In genomic region chr17:35577826-35578194, GRCh38 we compare ENCODE assay signal across 8 cellular contexts. TPM values are rescaled to one million over a fixed set of nuclear protein-coding genes. Genes with fewer than 3 reads are reported as not detected.
A peak's percentile ranks its signal among the peaks of the same experiment; 100 is the strongest.
DNase-seq lines count a peak whose midpoint lies in the region; ATAC-seq and TF ChIP-seq lines count a peak whose summit lies in the region.

No MANE protein-coding gene starts in this region.

- intact Hi-C loops in mucosa of descending colon (cut with DNase I, micrococcal nuclease) = no loop called here

- H3K4me3 ChIP-seq in NT2/D1 (ENCODE audit: insufficient read length, low read depth) = peak overlapping the region; percentile 92
- peak overlapping the region; percentile 54 for H3K4me3 ChIP-seq in mucosa of descending colon

- no peaks in the 10 kb centered on the region for H3K27me3 ChIP-seq in NT2/D1 (ENCODE audit: insufficient read depth, insufficient read length)

- in situ Hi-C loops in G401 (cut with HindIII; ENCODE audit: low sequenced_read_pairs) = no loop called here

- DNase-seq in G401 (ENCODE audit: low spot score) (peak; percentile 26), NT2/D1 (ENCODE audit: low read depth, low spot score) (no peak), dermis blood vessel endothelial cell (peak; percentile 45), mucosa of descending colon (peak in 1 of 3 donors; percentile 43), NCI-H1436 (lab: John Stamatoyannopoulos, UW) (no peak)

- H3K36me3 ChIP-seq in NT2/D1 (ENCODE audit: insufficient read depth, insufficient read length, low read length) (peaks cover 15% of the 10 kb centered on the region), mucosa of descending colon (ENCODE audit: low read depth) (no peaks in the 10 kb centered on the region)

- TF ChIP-seq CTCF in mucosa of descending colon (IDR thresholded peaks at IDR 0.05) = no peak

- H3K4me1 ChIP-seq in NT2/D1 (ENCODE audit: insufficient read depth, insufficient read length) = no peaks in the 10 kb centered on the region
- no peaks in the 10 kb centered on the region for H3K4me1 ChIP-seq in mucosa of descending colon (ENCODE audit: low read depth)

- ATAC-seq in mucosa of descending colon (peak; percentile 32), GM21825 (IDR thresholded peaks at IDR 0.05; ENCODE audit: unreplicated experiment) (no peak), GM21526 (IDR thresholded peaks at IDR 0.05; ENCODE audit: low FRiP score, unreplicated experiment) (no peak), GM21367 (IDR thresholded peaks at IDR 0.05; ENCODE audit: unreplicated experiment) (no peak)

- H3K9me3 ChIP-seq in NT2/D1 (ENCODE audit: insufficient read depth, low read length) = no peaks in the 10 kb centered on the region
- no peaks in the 10 kb centered on the region for H3K9me3 ChIP-seq in mucosa of descending colon

- peak overlapping the region; percentile 88 for H3K9ac ChIP-seq in NT2/D1 (ENCODE audit: insufficient read length, low read depth)

RNA-seq across cellular contexts. Expression of gene PEX12, which starts 0.6 kb away (rescaled TPM):
- 2.4 and 5.7 TPM in 2 replicates for total RNA-seq in G401 (2014; rRNA removed; shearing (Covaris generic))
- total RNA-seq in dermis blood vessel endothelial cell (3.7 and 3.9 TPM in 2 replicates), mucosa of descending colon (1 to 10 TPM; 2.8 to 4.9 (median 3.8) TPM)

RNA-seq across cellular contexts. Expression of gene AP2B1, which starts 9.3 kb away (rescaled TPM):
- total RNA-seq in G401 (2014; rRNA removed; shearing (Covaris generic)) = 104 and 126 TPM in 2 replicates
- total RNA-seq in dermis blood vessel endothelial cell = 110 and 203 TPM in 2 replicates
- total RNA-seq in mucosa of descending colon = 100 to 1,000 TPM; 127 to 177 (median 153) TPM

RNA-seq across cellular contexts. Expression of gene SLFN14, which starts 17.2 kb away (rescaled TPM):
- not detected in 2 replicates for total RNA-seq in G401 (2014; rRNA removed; shearing (Covaris generic))
- total RNA-seq in dermis blood vessel endothelial cell (not detected in 2 replicates), mucosa of descending colon (not detected)

RNA-seq across cellular contexts. Expression of gene SLFN12L, which starts 40.3 kb away (rescaled TPM):
- total RNA-seq in G401 (2014; rRNA removed; shearing (Covaris generic)) = not detected in 2 replicates
- total RNA-seq in dermis blood vessel endothelial cell = under 0.01 and 0.05 TPM in 2 replicates
- 1 to 10 TPM; 1.5 to 2.9 (median 2.9) TPM for total RNA-seq in mucosa of descending colon

Comparison
In these comparisons a context has a peak if more than half of its experiments do, and no peak if none do; other contexts are left out.
1. DNase-seq: peak in G401 (single experiment) and dermis blood vessel endothelial cell (single experiment); none in NT2/D1 (single experiment) and NCI-H1436 (single experiment).